ENCODE assay signal across 26 cellular contexts in the genomic region with DNA sequence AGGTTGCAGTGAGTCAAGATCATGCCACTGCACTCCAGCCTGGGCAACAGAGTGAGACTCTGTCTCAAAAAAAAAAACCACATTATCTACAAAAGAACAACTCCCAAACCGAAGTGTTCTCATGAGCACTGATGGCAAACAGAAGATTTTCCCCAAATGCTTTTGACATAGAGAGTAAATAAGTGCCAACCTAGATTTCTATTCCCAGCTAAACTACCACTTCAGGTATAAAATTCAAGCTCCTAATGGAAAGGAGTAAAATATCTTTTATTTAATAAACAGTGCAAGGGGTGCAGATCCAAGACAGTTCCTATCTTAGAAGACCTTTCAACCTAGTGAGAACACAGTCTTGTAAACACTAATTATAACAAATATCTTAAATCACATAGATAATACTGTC.
"Had no signal": no experiment of that assay in that cellular context is flagged by ENCODE, and none has a peak within 500 bp of the region (broad histone marks: within the 10 kb centered on the region; RNA-seq: fewer than 3 reads in every experiment).

No MANE protein-coding gene starts in this region.

- H3K4me1 ChIP-seq: colonic mucosa, esophagus squamous epithelium, gastrocnemius medialis, heart right ventricle, left lung, lower lobe of right lung had no signal

- H3K27ac ChIP-seq: colonic mucosa, epithelial cell of prostate, esophagus squamous epithelium, gastrocnemius medialis, heart right ventricle, left lung, lower lobe of right lung had no signal

- H3K4me3 ChIP-seq: colonic mucosa, esophagus squamous epithelium, gastrocnemius medialis, heart right ventricle, left lung, lower lobe of right lung had no signal

- FAIRE-seq: endometrium, islet of Langerhans, keratinocyte had no signal

- DNase-seq: colonic mucosa; cortex of kidney; effector CD8-positive, alpha-beta T cell; effector memory CD8-positive, alpha-beta T cell; endodermal cell; erythroblast; esophagus squamous epithelium; foreskin fibroblast; foreskin melanocyte; gastrocnemius medialis; glutamatergic neuron; head of caudate nucleus; heart right ventricle; hippocampal formation; left cardiac atrium; left lung; left ventricle myocardium superior; lower lobe of right lung; mesenchymal stem cell; midbrain; naive thymus-derived CD4-positive, alpha-beta T cell had no signal

- H3K9me3 ChIP-seq: colonic mucosa had no signal

- ATAC-seq: effector memory CD8-positive, alpha-beta T cell; esophagus mucosa; gastrocnemius medialis; heart right ventricle; left cardiac atrium; left lung; left ventricle myocardium superior; lower lobe of right lung; naive thymus-derived CD4-positive, alpha-beta T cell had no signal

- H3K27me3 ChIP-seq: colonic mucosa, esophagus squamous epithelium, gastrocnemius medialis, left lung had no signal

- H3K36me3 ChIP-seq: colonic mucosa, esophagus squamous epithelium, gastrocnemius medialis, heart right ventricle, left lung, lower lobe of right lung had no signal
